In genomic region chr1:220726634-220727033, GRCh38 we compare ENCODE assay signal across 14 cellular contexts. TPM values are rescaled to one million over a fixed set of nuclear protein-coding genes. Genes with fewer than 3 reads are reported as not detected.
DNase-seq lines count a peak whose midpoint lies in the region; ATAC-seq and TF ChIP-seq lines count a peak whose summit lies in the region.
"Had no signal": no experiment of that assay in that cellular context is flagged by ENCODE, and none has a peak within 500 bp of the region (broad histone marks: within the 10 kb centered on the region; RNA-seq: fewer than 3 reads in every experiment).

No MANE protein-coding gene starts in this region.

- H3K4me3 Mint-ChIP-seq in MCF 10A (ENCODE audit: unreplicated experiment) (no peak overlapping the region), progenitor cell of endocrine pancreas (ENCODE audit: low read depth) (no peak overlapping the region)
- H3K4me3 Mint-ChIP-seq: activated naive CD8-positive, alpha-beta T cell treated with anti-CD3 and anti-CD28 coated beads, Interleukin-2, amount 10 ng/mL, durations not matched to agents 7 days and 5 days had no signal

- H3K27me3 ChIP-seq in breast epithelium: no peaks in the 10 kb centered on the region
- H3K27me3 ChIP-seq: testis had no signal

- H3K4me3 ChIP-seq in breast epithelium (no peak overlapping the region), cardiac fibroblast (replicated peaks in 1 of 2; ENCODE audit: low read depth in 2 of 2, low read length in 2 of 2) (no peak overlapping the region)
- H3K4me3 ChIP-seq: testis had no signal

- H3K36me3 Mint-ChIP-seq in MCF 10A (ENCODE audit: insufficient read depth, unreplicated experiment): no peaks in the 10 kb centered on the region
- no peaks in the 10 kb centered on the region for H3K36me3 Mint-ChIP-seq in progenitor cell of endocrine pancreas (ENCODE audit: insufficient read depth)
- H3K36me3 Mint-ChIP-seq: activated naive CD8-positive, alpha-beta T cell treated with anti-CD3 and anti-CD28 coated beads, Interleukin-2, amount 10 ng/mL, durations not matched to agents 7 days and 5 days had no signal

- no peaks in the 10 kb centered on the region for H3K4me1 ChIP-seq in breast epithelium
- H3K4me1 ChIP-seq: testis had no signal

- DNase-seq in MCF 10A (ENCODE audit: unreplicated experiment): no peak
- no peak for DNase-seq in breast epithelium (ENCODE audit: low spot score in 2 of 2)
- no peak for DNase-seq in cardiac fibroblast (ENCODE audit: low read depth in 2 of 2)
- DNase-seq in progenitor cell of endocrine pancreas (ENCODE audit: low spot score, unreplicated experiment): no peak
- DNase-seq in head of caudate nucleus: no peak
- DNase-seq in RPMI8226: no peak
- DNase-seq: activated CD8-positive, alpha-beta memory T cell treated with anti-CD3 and anti-CD28 coated beads for 24 hours; activated naive CD8-positive, alpha-beta T cell treated with anti-CD3 and anti-CD28 coated beads, Interleukin-2, amount 10 ng/mL, durations not matched to agents 7 days and 5 days; KG1; NCI-H510A; SW 1271; testis had no signal

- ATAC-seq in HG03280 (IDR thresholded peaks at IDR 0.05; ENCODE audit: unreplicated experiment) (peak; percentile 63), HG03565 (IDR thresholded peaks at IDR 0.05; ENCODE audit: unreplicated experiment) (no peak)

- no peaks in the 10 kb centered on the region for H3K36me3 ChIP-seq in breast epithelium

- peaks cover 2% of the 10 kb centered on the region for H3K4me1 Mint-ChIP-seq in MCF 10A (ENCODE audit: insufficient read depth, unreplicated experiment)
- no peaks in the 10 kb centered on the region for H3K4me1 Mint-ChIP-seq in progenitor cell of endocrine pancreas (ENCODE audit: low read depth)
- H3K4me1 Mint-ChIP-seq: activated naive CD8-positive, alpha-beta T cell treated with anti-CD3 and anti-CD28 coated beads, Interleukin-2, amount 10 ng/mL, durations not matched to agents 7 days and 5 days had no signal

- intact Hi-C loops in MCF 10A (cut with micrococcal nuclease) (no loop called here), breast epithelium (cut with DNase I; ENCODE audit: low total_unique reads) (no loop called here), head of caudate nucleus (cut with DNase I) (no loop called here)

- CTCF ChIA-PET in MCF 10A (lab: Yijun Ruan, JAX): interaction anchor here (0.5 to 3.5 kb wide), 14 partner anchors 11 to 446 kb away, joined by 3 to 17 read pairs (median 4); no protein-coding TSS in a partner anchor

- H3K27ac ChIP-seq in breast epithelium: no peak overlapping the region
- H3K27ac ChIP-seq: testis had no signal

- POLR2A ChIA-PET in MCF 10A (lab: Yijun Ruan, JAX): no interaction called here

- no peaks in the 10 kb centered on the region for H3K9me3 Mint-ChIP-seq in MCF 10A (ENCODE audit: unreplicated experiment)
- H3K9me3 Mint-ChIP-seq in progenitor cell of endocrine pancreas (ENCODE audit: low read depth): peaks cover 4% of the 10 kb centered on the region
- H3K9me3 Mint-ChIP-seq: activated naive CD8-positive, alpha-beta T cell treated with anti-CD3 and anti-CD28 coated beads, Interleukin-2, amount 10 ng/mL, durations not matched to agents 7 days and 5 days had no signal

- TF ChIP-seq POLR2A in breast epithelium (IDR thresholded peaks at IDR 0.05): no peak

- H3K9me3 ChIP-seq in breast epithelium: no peaks in the 10 kb centered on the region
- H3K9me3 ChIP-seq: testis had no signal

- H3K27ac Mint-ChIP-seq in MCF 10A (ENCODE audit: low read depth, unreplicated experiment) (no peak overlapping the region), progenitor cell of endocrine pancreas (no peak overlapping the region)
- H3K27ac Mint-ChIP-seq: activated naive CD8-positive, alpha-beta T cell treated with anti-CD3 and anti-CD28 coated beads, Interleukin-2, amount 10 ng/mL, durations not matched to agents 7 days and 5 days had no signal

- BruUV-seq in MCF 10A (replicated peaks; lab: Mats Ljungman, UMichigan): no TSS peak

- H3K27me3 Mint-ChIP-seq in MCF 10A (ENCODE audit: insufficient read depth, unreplicated experiment) (no peaks in the 10 kb centered on the region), progenitor cell of endocrine pancreas (no peaks in the 10 kb centered on the region)

- TF ChIP-seq CTCF in MCF 10A (IDR thresholded peaks at IDR 0.05; ENCODE audit: unreplicated experiment) (peak; percentile 49), breast epithelium (IDR thresholded peaks at IDR 0.05) (no peak), cardiac fibroblast (IDR thresholded peaks at IDR 0.05; ENCODE audit: low read depth, low read length) (peak; percentile 48), progenitor cell of endocrine pancreas (IDR thresholded peaks at IDR 0.05; ENCODE audit: unreplicated experiment) (peak; percentile 26)

RNA-seq across cellular contexts. Expression of gene MTARC2, which starts 21.5 kb away (rescaled TPM):
- 3.6 and 5.2 TPM in 2 replicates for total RNA-seq in MCF 10A (2022)
- total RNA-seq in breast epithelium: 10 to 100 TPM; 11.7 to 18.4 (median 15.8) TPM
- 14.3 and 18.3 TPM in 2 replicates for total RNA-seq in progenitor cell of endocrine pancreas
- total RNA-seq: activated naive CD8-positive, alpha-beta T cell treated with anti-CD3 and anti-CD28 coated beads, Interleukin-2, amount 10 ng/mL, durations not matched to agents 7 days and 5 days had no signal

RNA-seq across cellular contexts. Expression of gene C1orf115, which starts 36.5 kb away (rescaled TPM):
- 1.6 TPM in 2 replicates for total RNA-seq in MCF 10A (2022)
- 10 to 100 TPM; 29.3 to 44.6 (median 38.1) TPM for total RNA-seq in breast epithelium
- 9.7 and 9.8 TPM in 2 replicates for total RNA-seq in progenitor cell of endocrine pancreas

Comparison
In these comparisons a context has a peak if more than half of its experiments do, and no peak if none do; other contexts are left out.
1. CTCF ChIP-seq: peak in MCF 10A (single experiment), cardiac fibroblast (single experiment) and progenitor cell of endocrine pancreas (single experiment); none in breast epithelium (0 of 3).